ENCODE assay signal across 34 cellular contexts in genomic region chr11:115481528-115481927, GRCh38. TPM values are rescaled to one million over a fixed set of nuclear protein-coding genes. Genes with fewer than 3 reads are reported as not detected.
"Had no signal": no experiment of that assay in that cellular context is flagged by ENCODE, and none has a peak within 500 bp of the region (broad histone marks: within the 10 kb centered on the region; RNA-seq: fewer than 3 reads in every experiment).

No MANE protein-coding gene starts in this region.

- FAIRE-seq: RCC 7860 had no signal

- H3K4me3 ChIP-seq: ascending aorta, MG63, PC-9 had no signal

- H3K9me3 Mint-ChIP-seq: activated CD4-positive, alpha-beta memory T cell treated with anti-CD3 and anti-CD28 coated beads, Interleukin-2, amount 10 ng/mL, durations not matched to agents 7 days and 5 days; activated naive CD4-positive, alpha-beta T cell treated with anti-CD3 and anti-CD28 coated beads, Interleukin-2, amount 50 U/mL, for 24 hours; activated naive CD8-positive, alpha-beta T cell treated with anti-CD3 and anti-CD28 coated beads, Interleukin-2, amount 10 ng/mL, durations not matched to agents 7 days and 5 days had no signal

- H3K27ac ChIP-seq: ascending aorta, PC-9, RWPE1, WERI-Rb-1 had no signal

- H3K36me3 Mint-ChIP-seq: activated naive CD4-positive, alpha-beta T cell treated with anti-CD3 and anti-CD28 coated beads, Interleukin-2, amount 50 U/mL, for 24 hours; activated naive CD8-positive, alpha-beta T cell treated with anti-CD3 and anti-CD28 coated beads, Interleukin-2, amount 10 ng/mL, durations not matched to agents 7 days and 5 days had no signal

- H3K4me1 ChIP-seq: ascending aorta had no signal

- H3K27ac Mint-ChIP-seq: activated CD4-positive, alpha-beta memory T cell treated with anti-CD3 and anti-CD28 coated beads, Interleukin-2, amount 10 ng/mL, durations not matched to agents 7 days and 5 days; activated naive CD4-positive, alpha-beta T cell treated with anti-CD3 and anti-CD28 coated beads, Interleukin-2, amount 50 U/mL, for 24 hours; activated naive CD8-positive, alpha-beta T cell treated with anti-CD3 and anti-CD28 coated beads, Interleukin-2, amount 10 ng/mL, durations not matched to agents 7 days and 5 days; activated T-cell treated with anti-CD3 and anti-CD28 coated beads, Interleukin-2, amount 50 U/mL, for 72 hours; activated T-helper 17 cell treated with anti-CD3 and anti-CD28 coated beads, Interleukin-2, amount 50 U/mL, for 72 hours had no signal

- H3K27me3 Mint-ChIP-seq: activated CD4-positive, alpha-beta memory T cell treated with anti-CD3 and anti-CD28 coated beads, Interleukin-2, amount 10 ng/mL, durations not matched to agents 7 days and 5 days; activated naive CD4-positive, alpha-beta T cell treated with anti-CD3 and anti-CD28 coated beads, Interleukin-2, amount 50 U/mL, for 24 hours; activated naive CD8-positive, alpha-beta T cell treated with anti-CD3 and anti-CD28 coated beads, Interleukin-2, amount 10 ng/mL, durations not matched to agents 7 days and 5 days had no signal

- H3K4me2 ChIP-seq: PC-9 had no signal

- ATAC-seq: activated T-cell treated with anti-CD3 and anti-CD28 coated beads, Interleukin-2, amount 50 U/mL, for 72 hours; activated T-helper 17 cell treated with anti-CD3 and anti-CD28 coated beads, Interleukin-2, amount 50 U/mL, for 72 hours; Right ventricle myocardium inferior; SK-N-SH treated with all-trans-retinoic acid at 6 μM for 48 hours had no signal

- H3K4me3 Mint-ChIP-seq: activated CD4-positive, alpha-beta memory T cell treated with anti-CD3 and anti-CD28 coated beads, Interleukin-2, amount 10 ng/mL, durations not matched to agents 7 days and 5 days; activated naive CD4-positive, alpha-beta T cell treated with anti-CD3 and anti-CD28 coated beads, Interleukin-2, amount 50 U/mL, for 24 hours; activated naive CD8-positive, alpha-beta T cell treated with anti-CD3 and anti-CD28 coated beads, Interleukin-2, amount 10 ng/mL, durations not matched to agents 7 days and 5 days; activated T-cell treated with anti-CD3 and anti-CD28 coated beads, Interleukin-2, amount 50 U/mL, for 72 hours; activated T-helper 17 cell treated with anti-CD3 and anti-CD28 coated beads, Interleukin-2, amount 50 U/mL, for 72 hours had no signal

- H3K36me3 ChIP-seq: ascending aorta, MG63, WERI-Rb-1 had no signal

- H3K4me1 Mint-ChIP-seq: activated CD4-positive, alpha-beta memory T cell treated with anti-CD3 and anti-CD28 coated beads, Interleukin-2, amount 10 ng/mL, durations not matched to agents 7 days and 5 days; activated naive CD4-positive, alpha-beta T cell treated with anti-CD3 and anti-CD28 coated beads, Interleukin-2, amount 50 U/mL, for 24 hours; activated naive CD8-positive, alpha-beta T cell treated with anti-CD3 and anti-CD28 coated beads, Interleukin-2, amount 10 ng/mL, durations not matched to agents 7 days and 5 days; activated T-helper 17 cell treated with anti-CD3 and anti-CD28 coated beads, Interleukin-2, amount 50 U/mL, for 72 hours had no signal

- DNase-seq: activated CD4-positive, alpha-beta memory T cell treated with anti-CD3 and anti-CD28 coated beads, Interleukin-2, amount 10 ng/mL, durations not matched to agents 7 days and 5 days; activated CD4-positive, alpha-beta T cell treated with anti-CD3 and anti-CD28 coated beads for 1 hour; activated CD4-positive, alpha-beta T cell treated with anti-CD3 and anti-CD28 coated beads for 48 hours; activated CD4-positive, CD25-positive, alpha-beta regulatory T cell; activated CD8-positive, alpha-beta memory T cell treated with anti-CD3 and anti-CD28 coated beads for 24 hours; activated effector memory CD4-positive, alpha-beta T cell treated with anti-CD3 and anti-CD28 coated beads, Interleukin-2, amount 50 U/mL, for 16 hours; activated naive CD4-positive, alpha-beta T cell treated with Interleukin-2 at 50 U/mL for 16 hours; activated naive CD8-positive, alpha-beta T cell treated with anti-CD3 and anti-CD28 coated beads, Interleukin-2, amount 10 ng/mL, durations not matched to agents 7 days and 5 days; activated T-cell treated with anti-CD3 and anti-CD28 coated beads, Interleukin-2, amount 50 U/mL, for 1 hour; activated T-cell treated with anti-CD3 and anti-CD28 coated beads, Interleukin-2, amount 50 U/mL, for 72 hours; amygdala; caudate nucleus; cerebellar nuclear complex; Kasumi-1; KG1; MG63; NCI-H1105; NCI-H1417 treated with DMSO at 0.1 percent for 48 hours; NCI-H1694; NCI-H1930; NCI-H2081 treated with DMSO at 0.1 percent for 48 hours; NCI-H345; NCI-H524 treated with DMSO at 0.1 percent for 48 hours; PC-9; SIG-M5; T1000; WERI-Rb-1 had no signal

- H3K27me3 ChIP-seq: ascending aorta, MG63 had no signal

- H3K9me3 ChIP-seq: ascending aorta, MG63 had no signal

RNA-seq across cellular contexts. Expression of gene CADM1, which starts 22.7 kb away (rescaled TPM):
- total RNA-seq: PC-9 had no signal
